ENCODE assay signal across 12 cellular contexts in the genomic region with DNA sequence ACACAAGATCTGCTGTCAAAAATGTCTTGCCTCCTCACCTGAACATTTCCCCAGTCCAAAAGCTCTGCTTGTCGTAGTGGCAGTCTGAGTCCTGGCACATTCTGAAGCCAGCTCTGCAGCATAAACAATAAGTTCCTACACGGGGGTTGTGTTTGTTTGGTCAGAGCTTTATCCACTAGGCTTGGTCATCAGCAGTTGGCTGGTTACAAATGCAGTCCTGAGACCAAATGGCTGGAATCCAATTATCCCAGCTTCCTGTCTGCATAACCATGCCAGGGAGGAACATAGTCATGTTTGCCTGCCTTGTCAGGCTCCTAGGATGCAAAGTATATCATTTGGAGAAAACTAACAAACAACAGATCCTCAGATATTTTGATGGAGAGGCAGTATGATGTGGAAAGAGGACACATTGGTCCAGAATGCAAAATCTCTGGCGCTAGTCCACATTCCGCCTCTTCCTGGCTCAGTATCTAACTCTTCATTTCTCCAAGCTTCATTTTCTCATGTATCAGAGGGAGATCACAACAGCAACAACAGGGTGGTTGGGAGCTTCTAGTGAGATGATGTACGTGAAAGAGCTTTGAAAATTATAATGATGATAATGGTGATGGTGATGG.
DNase-seq lines count a peak whose midpoint lies in the region; ATAC-seq, FAIRE-seq and TF ChIP-seq lines count a peak whose summit lies in the region.
"Had no signal": no experiment of that assay in that cellular context is flagged by ENCODE, and none has a peak within 500 bp of the region (broad histone marks: within the 10 kb centered on the region; RNA-seq: fewer than 3 reads in every experiment).

No MANE protein-coding gene starts in this region.

- H3K27ac ChIP-seq in substantia nigra (ENCODE audit: low read depth, low read length, poor library complexity, severe bottlenecking) = peak overlapping the region; percentile 59

- peaks cover 5% of the 10 kb centered on the region for H3K27me3 Mint-ChIP-seq in activated CD4-positive, alpha-beta memory T cell treated with anti-CD3 and anti-CD28 coated beads, Interleukin-2, amount 10 ng/mL, durations not matched to agents 7 days and 5 days
- H3K27me3 Mint-ChIP-seq: activated T-helper 17 cell treated with anti-CD3 and anti-CD28 coated beads, Interleukin-2, amount 50 U/mL, for 72 hours had no signal

- no peak overlapping the region for H3K4me3 ChIP-seq in MG63
- H3K4me3 ChIP-seq in bronchial epithelial cell (ENCODE audit: low read depth, low read length) = no peak overlapping the region

- H3K27me3 ChIP-seq in MG63 (no peaks in the 10 kb centered on the region), bronchial epithelial cell (ENCODE audit: control insufficient read depth, insufficient read depth, low read length) (no peaks in the 10 kb centered on the region)

- no peak for TF ChIP-seq CTCF in bronchial epithelial cell (IDR thresholded peaks at IDR 0.05; ENCODE audit: insufficient read depth, low read length, severe bottlenecking)

- H3K9me3 Mint-ChIP-seq in activated CD4-positive, alpha-beta memory T cell treated with anti-CD3 and anti-CD28 coated beads, Interleukin-2, amount 10 ng/mL, durations not matched to agents 7 days and 5 days = no peaks in the 10 kb centered on the region
- H3K9me3 Mint-ChIP-seq: activated T-helper 17 cell treated with anti-CD3 and anti-CD28 coated beads, Interleukin-2, amount 50 U/mL, for 72 hours; T-helper 1 cell treated with Interleukin-12 subunit alpha and Interleukin-12 subunit beta and Interleukin-4 antibody, amounts not matched to agents 30 μg/mL and 1 μg/mL, for 36 hours had no signal

- H3K36me3 ChIP-seq in MG63 (no peaks in the 10 kb centered on the region), bronchial epithelial cell (ENCODE audit: control insufficient read depth, insufficient read depth, low read length) (no peaks in the 10 kb centered on the region)

- no peaks in the 10 kb centered on the region for H3K9me3 ChIP-seq in MG63

- H3K36me3 Mint-ChIP-seq in activated CD4-positive, alpha-beta memory T cell treated with anti-CD3 and anti-CD28 coated beads, Interleukin-2, amount 10 ng/mL, durations not matched to agents 7 days and 5 days (ENCODE audit: low read depth) = no peaks in the 10 kb centered on the region

- H3K27ac Mint-ChIP-seq in activated CD4-positive, alpha-beta memory T cell treated with anti-CD3 and anti-CD28 coated beads, Interleukin-2, amount 10 ng/mL, durations not matched to agents 7 days and 5 days = no peak overlapping the region
- H3K27ac Mint-ChIP-seq: activated T-helper 17 cell treated with anti-CD3 and anti-CD28 coated beads, Interleukin-2, amount 50 U/mL, for 72 hours; T-helper 1 cell treated with Interleukin-12 subunit alpha and Interleukin-12 subunit beta and Interleukin-4 antibody, amounts not matched to agents 30 μg/mL and 1 μg/mL, for 36 hours had no signal

- POLR2A ChIA-PET in activated CD4-positive, alpha-beta memory T cell treated with anti-CD3 and anti-CD28 coated beads, Interleukin-2, amount 10 ng/mL, durations not matched to agents 7 days and 5 days (lab: Charles Lee) = no interaction called here

- FAIRE-seq in bronchial epithelial cell (lab: Jason Lieb, UNC) (no peak), islet of Langerhans (lab: Jason Lieb, UNC) (peak; percentile 97)

- DNase-seq in MG63 (peak; percentile 94), bronchial epithelial cell (ENCODE audit: low read depth) (peak; percentile 47), substantia nigra (lab: John Stamatoyannopoulos, UW) (peak in 35 of 49 donors; percentile 4 to 71 (median 25)), GDM1 (lab: John Stamatoyannopoulos, UW) (no peak)
- no peak for DNase-seq in activated CD4-positive, alpha-beta memory T cell treated with anti-CD3 and anti-CD28 coated beads, Interleukin-2, amount 10 ng/mL, durations not matched to agents 7 days and 5 days
- DNase-seq: NCI-H187 treated with DMSO at 0.1 percent for 48 hours; stimulated activated naive CD8-positive, alpha-beta T cell treated with anti-CD3 and anti-CD28 coated beads, Interleukin-15, Interleukin-2, amounts not matched to agents 100 U/mL and 50 U/mL, for 24 hours had no signal

- no peaks in the 10 kb centered on the region for H3K4me1 Mint-ChIP-seq in activated CD4-positive, alpha-beta memory T cell treated with anti-CD3 and anti-CD28 coated beads, Interleukin-2, amount 10 ng/mL, durations not matched to agents 7 days and 5 days
- H3K4me1 Mint-ChIP-seq: activated T-helper 17 cell treated with anti-CD3 and anti-CD28 coated beads, Interleukin-2, amount 50 U/mL, for 72 hours had no signal

- no peak for ATAC-seq in GM18867 (IDR thresholded peaks at IDR 0.05; ENCODE audit: unreplicated experiment)
- ATAC-seq: activated T-helper 17 cell treated with anti-CD3 and anti-CD28 coated beads, Interleukin-2, amount 50 U/mL, for 72 hours; sciatic nerve; stimulated activated naive CD8-positive, alpha-beta T cell treated with anti-CD3 and anti-CD28 coated beads, Interleukin-15, Interleukin-2, amounts not matched to agents 100 U/mL and 50 U/mL, for 24 hours had no signal

- H3K4me3 Mint-ChIP-seq in activated CD4-positive, alpha-beta memory T cell treated with anti-CD3 and anti-CD28 coated beads, Interleukin-2, amount 10 ng/mL, durations not matched to agents 7 days and 5 days = no peak overlapping the region
- H3K4me3 Mint-ChIP-seq: activated T-helper 17 cell treated with anti-CD3 and anti-CD28 coated beads, Interleukin-2, amount 50 U/mL, for 72 hours; T-helper 1 cell treated with Interleukin-12 subunit alpha and Interleukin-12 subunit beta and Interleukin-4 antibody, amounts not matched to agents 30 μg/mL and 1 μg/mL, for 36 hours had no signal

- CTCF ChIA-PET in activated CD4-positive, alpha-beta memory T cell treated with anti-CD3 and anti-CD28 coated beads, Interleukin-2, amount 10 ng/mL, durations not matched to agents 7 days and 5 days (lab: Charles Lee) = interaction anchor here (2.3 kb wide), 1 partner anchor 13 kb away, joined by 9 read pairs; no protein-coding TSS in a partner anchor

Comparison
In these comparisons a context has a peak if more than half of its experiments do, and no peak if none do; other contexts are left out.
1. DNase-seq: peak in MG63 (single experiment), bronchial epithelial cell (single experiment) and substantia nigra (35 of 49); none in GDM1 (single experiment) and activated CD4-positive, alpha-beta memory T cell treated with anti-CD3 and anti-CD28 coated beads, Interleukin-2, amount 10 ng/mL, durations not matched to agents 7 days and 5 days (single experiment).